15 cellular contexts compared by ENCODE assay signal in genomic region chr3:149977391-149977790, GRCh38.
"Had no signal": no experiment of that assay in that cellular context is flagged by ENCODE, and none has a peak within 500 bp of the region (broad histone marks: within the 10 kb centered on the region; RNA-seq: fewer than 3 reads in every experiment).

No MANE protein-coding gene starts in this region.

- H3K36me3 ChIP-seq: gastroesophageal sphincter, ovary, stomach, thyroid gland had no signal

- H3K9me3 ChIP-seq: body of pancreas, gastroesophageal sphincter, ovary, stomach, thyroid gland, uterus had no signal

- H3K4me3 ChIP-seq: body of pancreas, dorsolateral prefrontal cortex, gastroesophageal sphincter, ovary, stomach, thyroid gland, uterus had no signal

- H3K27ac ChIP-seq: body of pancreas, dorsolateral prefrontal cortex, gastroesophageal sphincter, ovary, stomach, thyroid gland, uterus had no signal

- H3K4me1 ChIP-seq: body of pancreas, stomach, thyroid gland, uterus had no signal

- ATAC-seq: body of pancreas, gastroesophageal sphincter had no signal

- H3K27me3 ChIP-seq: body of pancreas, dorsolateral prefrontal cortex, gastroesophageal sphincter, ovary, thyroid gland, uterus had no signal

- DNase-seq: activated CD4-positive, alpha-beta T cell treated with anti-CD3 and anti-CD28 coated beads for 1 hour; activated CD4-positive, alpha-beta T cell treated with anti-CD3 and anti-CD28 coated beads, Interleukin-2, amount 50 U/mL, for 48 hours; activated naive CD4-positive, alpha-beta T cell; body of pancreas; dorsolateral prefrontal cortex; kidney; mesendoderm; ovary; stimulated activated CD4-positive, alpha-beta T cell treated with anti-CD3 and anti-CD28 coated beads, Interleukin-15, amount 100 ng/mL, for 24 hours; stimulated activated CD4-positive, alpha-beta T cell treated with anti-CD3 and anti-CD28 coated beads, Interleukin-4, amount 100 ng/mL, for 4 hours; stomach; T-helper 9 cell; thyroid gland; uterus had no signal
